ENCODE assay signal across 13 cellular contexts in genomic region chr9:137293482-137294090, GRCh38. TPM values are rescaled to one million over a fixed set of nuclear protein-coding genes. Genes with fewer than 3 reads are reported as not detected.
A peak's percentile ranks its signal among the peaks of the same experiment; 100 is the strongest.
DNase-seq lines count a peak whose midpoint lies in the region; ATAC-seq, FAIRE-seq and TF ChIP-seq lines count a peak whose summit lies in the region.
"Had no signal": no experiment of that assay in that cellular context is flagged by ENCODE, and none has a peak within 500 bp of the region (broad histone marks: within the 10 kb centered on the region; RNA-seq: fewer than 3 reads in every experiment).

No MANE protein-coding gene starts in this region.

- peak overlapping the region; percentile 58 for H2AFZ ChIP-seq in HepG2 (ENCODE audit: low read length)

- POLR2A ChIA-PET in HepG2 (lab: Yijun Ruan, JAX) = interaction anchor here (1.0 to 1.5 kb wide), 4 partner anchors 9 to 53 kb away, joined by 3 to 11 read pairs (median 5); partner anchors contain the start of genes NRARP, TOR4A and TUBB4B

- TF ChIP-seq CTCF in heart left ventricle (IDR thresholded peaks at IDR 0.05) (no peak), HepG2 (CRISPR knock-in tag; IDR thresholded peaks at IDR 0.05) (no peak)

- ATAC-seq in right cardiac atrium = peak in 1 of 2 donors; percentile 0
- ATAC-seq in heart left ventricle = no peak
- 0 out of 3 replicates have a peak, but pooled peaks have one; percentile 2 for ATAC-seq in HepG2
- ATAC-seq in HG03175 (IDR thresholded peaks at IDR 0.05; ENCODE audit: unreplicated experiment) = no peak

- H3K27me3 ChIP-seq in right cardiac atrium (ENCODE audit: control insufficient read depth, insufficient read depth) = no peaks in the 10 kb centered on the region
- H3K27me3 ChIP-seq in heart left ventricle = peaks cover 0 to 46% (median 15%) of the 10 kb centered on the region in 9 donors
- peaks cover 4 to 21% of the 10 kb centered on the region in 2 experiments; a peak in 4 of 5 replicates for H3K27me3 ChIP-seq in HepG2 (ENCODE audit: control insufficient read depth in 1 of 2, insufficient read depth in 2 of 2, low read length in 2 of 2)

- no TSS peak for BruUV-seq in HepG2 (replicated peaks; lab: Mats Ljungman, UMichigan)

- no peak for FAIRE-seq in HepG2 (lab: Jason Lieb, UNC)
- FAIRE-seq: endometrium, H54 had no signal

- in situ Hi-C loops in HepG2 (cut with HindIII; ENCODE audit: extremely low pct_ligation_motif_present, low pct_unique_long_range_greater_than_20kb) = loop anchor here (5.0 kb wide), 1 partner anchor 114 kb away; no protein-coding TSS in a partner anchor

- H3K9me3 ChIP-seq in right cardiac atrium (ENCODE audit: control insufficient read depth, low read length) = no peaks in the 10 kb centered on the region
- H3K9me3 ChIP-seq in heart left ventricle = peaks cover 0 to 3% (median 0%) of the 10 kb centered on the region in 12 donors
- no peaks in the 10 kb centered on the region for H3K9me3 ChIP-seq in HepG2 (ENCODE audit: low read length)

- H3K79me2 ChIP-seq in HepG2 (ENCODE audit: insufficient read depth, low read length) = no peaks in the 10 kb centered on the region

- no peaks in the 10 kb centered on the region for H4K20me1 ChIP-seq in HepG2 (ENCODE audit: insufficient read depth, low read length)

- CTCF ChIA-PET in HepG2 (lab: Yijun Ruan, JAX; ENCODE audit: low intra/inter-chr PET ratio, low total read pairs) = no interaction called here

- no peak overlapping the region for H3K4me3 ChIP-seq in right cardiac atrium (ENCODE audit: low read length)
- no peak overlapping the region for H3K4me3 ChIP-seq in heart left ventricle
- H3K4me3 ChIP-seq in HepG2 (replicated peaks in 1 of 3; ENCODE audit: insufficient read depth in 1 of 3, low read depth in 2 of 3, low read length in 3 of 3) = peak overlapping the region; percentile 47 to 67 (median 55)
- H3K4me3 ChIP-seq: SJCRH30 had no signal

- peak overlapping the region; percentile 80 for H3K4me2 ChIP-seq in HepG2 (ENCODE audit: low read depth, low read length)

- intact Hi-C loops in right cardiac atrium (cut with DNase I) (loop anchor here in 2 of 4 donors (10.0 kb wide), 1 partner anchor 231 kb away; no protein-coding TSS in a partner anchor), heart left ventricle (cut with DNase I) (loop anchor here in 6 of 10 donors (2.0 to 10.0 kb wide), 6 partner anchors 113 to 234 kb away; no protein-coding TSS in a partner anchor), HepG2 (cut with micrococcal nuclease; ENCODE audit: unreplicated experiment) (no loop called here)

- H3K36me3 ChIP-seq in heart left ventricle = no peaks in the 10 kb centered on the region
- H3K36me3 ChIP-seq in HepG2 (replicated peaks in 1 of 2; ENCODE audit: control insufficient read depth in 1 of 2, insufficient read depth in 2 of 2, low read length in 2 of 2) = no peaks in the 10 kb centered on the region
- H3K36me3 ChIP-seq: SJCRH30 had no signal

- peak overlapping the region; percentile 44 for H3K9ac ChIP-seq in HepG2 (ENCODE audit: insufficient read depth, low read depth, low read length)

- TF ChIP-seq POLR2A in heart left ventricle (IDR thresholded peaks at IDR 0.05) = no peak
- TF ChIP-seq POLR2A in HepG2 (IDR thresholded peaks at IDR 0.05; ENCODE audit: insufficient read depth in 1 of 2, low read depth in 2 of 2, low read length in 2 of 2) = no peak

- WGBS in right cardiac atrium = 61% methylated on average over 29 of the region's 29 CpGs
- WGBS in heart left ventricle, 4 donors = 69 to 79% (median 73%) methylated on average over 29 of the region's 29 CpGs
- whole genome bisulfite sequencing in HepG2 (ENCODE audit: low lambda C conversion rate) = 47% methylated on average over 29 of the region's 29 CpGs

- TF ChIP-seq EP300 in HepG2 (IDR thresholded peaks at IDR 0.05; ENCODE audit: low read depth in 2 of 2, low read length in 2 of 2) (no peak), HepG2 (CRISPR knock-in tag; IDR thresholded peaks at IDR 0.05; ENCODE audit: borderline replicate concordance) (no peak)

- no peak overlapping the region for H3K27ac ChIP-seq in right cardiac atrium (ENCODE audit: low read length)
- H3K27ac ChIP-seq in heart left ventricle = no peak overlapping the region
- no peak overlapping the region for H3K27ac ChIP-seq in HepG2 (ENCODE audit: extremely low read length, insufficient read depth, low read length)
- H3K27ac ChIP-seq: SJCRH30 had no signal

- H3K4me1 ChIP-seq in right cardiac atrium (ENCODE audit: control insufficient read depth, insufficient read depth, low read length) (no peaks in the 10 kb centered on the region), heart left ventricle (peaks cover 0 to 45% (median 25%) of the 10 kb centered on the region in 12 donors), HepG2 (ENCODE audit: insufficient read depth, low read length) (peaks cover 59% of the 10 kb centered on the region)

- DNase-seq in right cardiac atrium (peak in 2 of 3 donors; percentile 22 to 31), heart left ventricle (no peak), HepG2 (ENCODE audit: low spot score) (no peak), NCI-H226 (no peak), hepatic stellate cell (ENCODE audit: low spot score) (no peak)
- DNase-seq: activated CD4-positive, alpha-beta memory T cell treated with anti-CD3 and anti-CD28 coated beads, Interleukin-2, amount 10 ng/mL, durations not matched to agents 7 days and 5 days; activated effector memory CD4-positive, alpha-beta T cell treated with Interleukin-2 at 50 U/mL for 16 hours; stimulated activated CD4-positive, alpha-beta T cell treated with anti-CD3 and anti-CD28 coated beads, Interleukin-12 subunit alpha, Interleukin-12 subunit beta, amount 100 ng/mL, for 4 hours had no signal

- TF ChIP-seq RAD21 in HepG2 (CRISPR knock-in tag; IDR thresholded peaks at IDR 0.05) = no peak

RNA-seq across cellular contexts. Expression of gene NRARP, which starts 8.5 kb away (rescaled TPM):
- total RNA-seq in right cardiac atrium (10 to 100 TPM in 1 of 4 donors, 1 to 10 TPM in 3; 4.5 to 14.5 (median 7.9) TPM), heart left ventricle (10 to 100 TPM in 5 of 9 donors, 1 to 10 TPM in 4; 6.4 to 15.8 (median 10.3) TPM), HepG2 (2016; rRNA removed; fragmentation: Illumina TruSeq; extraction: Trizol) (0.14 and 0.22 TPM in 2 replicates)
- polyA plus RNA-seq in right cardiac atrium (4.2 TPM), heart left ventricle (1 to 10 TPM; 1.6 to 4.2 TPM), HepG2 (2011; rRNA removed) (0.46 and 0.73 TPM in 2 replicates)
- total RNA-seq in HepG2 (2016; cell fraction: cytosol; rRNA removed; fragmentation: Illumina TruSeq; extraction: Trizol; ENCODE audit: low read depth) = 0.26 and 0.30 TPM in 2 replicates
- 0.19 and 0.35 TPM in 2 replicates for total RNA-seq in HepG2 (2016; cell fraction: insoluble cytoplasmic fraction; rRNA removed; fragmentation: Illumina TruSeq; extraction: Trizol)
- total RNA-seq in HepG2 (2016; cell fraction: membrane; rRNA removed; fragmentation: Illumina TruSeq; extraction: Trizol) = 0.21 and 0.25 TPM in 2 replicates
- total RNA-seq in HepG2 (2016; cell fraction: nucleus; rRNA removed; fragmentation: Illumina TruSeq; extraction: Trizol) = 0.19 and 0.22 TPM in 2 replicates
- polyA plus RNA-seq in HepG2 (2011; cell fraction: cytosol; rRNA removed) = 0.74 and 1.0 TPM in 2 replicates
- 0.69 and 0.79 TPM in 2 replicates for polyA plus RNA-seq in HepG2 (2011; cell fraction: nucleus; rRNA removed)
- 0.51 and 0.78 TPM in 2 replicates for polyA plus RNA-seq in HepG2 (2012)
- 0.21 and 0.42 TPM in 2 replicates for polyA plus RNA-seq in HepG2 (2016; cell fraction: cytosol; fragmentation: Illumina TruSeq; extraction: Trizol; ENCODE audit: low read depth)
- 0.17 and 0.46 TPM in 2 replicates for polyA plus RNA-seq in HepG2 (2016; cell fraction: insoluble cytoplasmic fraction; fragmentation: Illumina TruSeq; extraction: Trizol; ENCODE audit: low read depth)
- 0.40 and 0.56 TPM in 2 replicates for polyA plus RNA-seq in HepG2 (2016; cell fraction: membrane; fragmentation: Illumina TruSeq; extraction: Trizol; ENCODE audit: low read depth)
- 0.36 and 0.52 TPM in 2 replicates for polyA plus RNA-seq in HepG2 (2016; cell fraction: nucleus; fragmentation: Illumina TruSeq; extraction: Trizol; ENCODE audit: insufficient read depth, low read depth)
- polyA minus RNA-seq in HepG2 (2011; rRNA and poly(A)+ RNA removed; ENCODE audit: low replicate concordance) = 1.0 and 2.0 TPM in 2 replicates
- polyA minus RNA-seq in HepG2 (2011; cell fraction: cytosol; rRNA and poly(A)+ RNA removed) = 0.59 and 0.88 TPM in 2 replicates
- 0.25 TPM in 1 of 2 replicates, not detected in the other for polyA minus RNA-seq in HepG2 (2011; cell fraction: nucleus; rRNA and poly(A)+ RNA removed)

RNA-seq across cellular contexts. Expression of gene TOR4A, which starts 16.1 kb away (rescaled TPM):
- total RNA-seq in right cardiac atrium (10 to 100 TPM; 10.9 to 17.2 (median 13.1) TPM), heart left ventricle (10 to 100 TPM; 14.0 to 46.4 (median 18.5) TPM), HepG2 (2016; rRNA removed; fragmentation: Illumina TruSeq; extraction: Trizol) (7.0 and 14.2 TPM in 2 replicates)
- polyA plus RNA-seq in right cardiac atrium (6.2 TPM), heart left ventricle (10 to 100 TPM in 1 of 2 donors, 1 to 10 TPM in 1; 6.6 to 16.3 TPM), HepG2 (2011; rRNA removed) (11.1 and 16.4 TPM in 2 replicates)
- total RNA-seq in HepG2 (2016; cell fraction: cytosol; rRNA removed; fragmentation: Illumina TruSeq; extraction: Trizol; ENCODE audit: low read depth) = 1.3 and 1.5 TPM in 2 replicates
- 6.7 and 14.2 TPM in 2 replicates for total RNA-seq in HepG2 (2016; cell fraction: insoluble cytoplasmic fraction; rRNA removed; fragmentation: Illumina TruSeq; extraction: Trizol)
- total RNA-seq in HepG2 (2016; cell fraction: membrane; rRNA removed; fragmentation: Illumina TruSeq; extraction: Trizol) = 5.1 and 6.1 TPM in 2 replicates
- total RNA-seq in HepG2 (2016; cell fraction: nucleus; rRNA removed; fragmentation: Illumina TruSeq; extraction: Trizol) = 10.4 and 11.5 TPM in 2 replicates
- polyA plus RNA-seq in HepG2 (2011; cell fraction: cytosol; rRNA removed) = 14.3 and 20.7 TPM in 2 replicates
- 17.2 and 18.2 TPM in 2 replicates for polyA plus RNA-seq in HepG2 (2011; cell fraction: nucleus; rRNA removed)
- 6.6 and 10.2 TPM in 2 replicates for polyA plus RNA-seq in HepG2 (2012)
- polyA plus RNA-seq in HepG2 (2016; cell fraction: cytosol; fragmentation: Illumina TruSeq; extraction: Trizol; ENCODE audit: low read depth) = 1.1 and 1.2 TPM in 2 replicates
- 7.9 and 8.2 TPM in 2 replicates for polyA plus RNA-seq in HepG2 (2016; cell fraction: insoluble cytoplasmic fraction; fragmentation: Illumina TruSeq; extraction: Trizol; ENCODE audit: low read depth)
- 3.0 and 3.1 TPM in 2 replicates for polyA plus RNA-seq in HepG2 (2016; cell fraction: membrane; fragmentation: Illumina TruSeq; extraction: Trizol; ENCODE audit: low read depth)
- 20.6 and 20.8 TPM in 2 replicates for polyA plus RNA-seq in HepG2 (2016; cell fraction: nucleus; fragmentation: Illumina TruSeq; extraction: Trizol; ENCODE audit: insufficient read depth, low read depth)
- polyA minus RNA-seq in HepG2 (2011; rRNA and poly(A)+ RNA removed; ENCODE audit: low replicate concordance) = 13.4 and 50.2 TPM in 2 replicates
- 29.6 and 30.9 TPM in 2 replicates for polyA minus RNA-seq in HepG2 (2011; cell fraction: cytosol; rRNA and poly(A)+ RNA removed)
- polyA minus RNA-seq in HepG2 (2011; cell fraction: nucleus; rRNA and poly(A)+ RNA removed) = 6.3 and 7.8 TPM in 2 replicates

RNA-seq across cellular contexts. Expression of gene NELFB, which starts 38.5 kb away (rescaled TPM):
- total RNA-seq in right cardiac atrium (10 to 100 TPM; 34.8 to 38.6 (median 37.1) TPM), heart left ventricle (10 to 100 TPM; 32.5 to 55.5 (median 38.1) TPM), HepG2 (2016; rRNA removed; fragmentation: Illumina TruSeq; extraction: Trizol) (38.7 and 45.8 TPM in 2 replicates)
- polyA plus RNA-seq in right cardiac atrium (33.8 TPM), heart left ventricle (10 to 100 TPM; 31.4 to 77.8 TPM), HepG2 (2011; rRNA removed) (26.5 and 38.0 TPM in 2 replicates)
- 11.1 and 13.7 TPM in 2 replicates for total RNA-seq in HepG2 (2016; cell fraction: cytosol; rRNA removed; fragmentation: Illumina TruSeq; extraction: Trizol; ENCODE audit: low read depth)
- 33.9 and 46.1 TPM in 2 replicates for total RNA-seq in HepG2 (2016; cell fraction: insoluble cytoplasmic fraction; rRNA removed; fragmentation: Illumina TruSeq; extraction: Trizol)
- total RNA-seq in HepG2 (2016; cell fraction: membrane; rRNA removed; fragmentation: Illumina TruSeq; extraction: Trizol) = 31.9 and 34.1 TPM in 2 replicates
- 19.5 and 22.8 TPM in 2 replicates for total RNA-seq in HepG2 (2016; cell fraction: nucleus; rRNA removed; fragmentation: Illumina TruSeq; extraction: Trizol)
- 31.2 and 47.6 TPM in 2 replicates for polyA plus RNA-seq in HepG2 (2011; cell fraction: cytosol; rRNA removed)
- 58.0 and 66.2 TPM in 2 replicates for polyA plus RNA-seq in HepG2 (2011; cell fraction: nucleus; rRNA removed)
- polyA plus RNA-seq in HepG2 (2012) = 37.0 and 38.0 TPM in 2 replicates
- polyA plus RNA-seq in HepG2 (2016; cell fraction: cytosol; fragmentation: Illumina TruSeq; extraction: Trizol; ENCODE audit: low read depth) = 13.2 and 13.7 TPM in 2 replicates
- 38.8 and 48.5 TPM in 2 replicates for polyA plus RNA-seq in HepG2 (2016; cell fraction: insoluble cytoplasmic fraction; fragmentation: Illumina TruSeq; extraction: Trizol; ENCODE audit: low read depth)
- polyA plus RNA-seq in HepG2 (2016; cell fraction: membrane; fragmentation: Illumina TruSeq; extraction: Trizol; ENCODE audit: low read depth) = 24.3 and 28.9 TPM in 2 replicates
- 40.4 and 45.0 TPM in 2 replicates for polyA plus RNA-seq in HepG2 (2016; cell fraction: nucleus; fragmentation: Illumina TruSeq; extraction: Trizol; ENCODE audit: insufficient read depth, low read depth)
- 63.2 and 70.3 TPM in 2 replicates for polyA minus RNA-seq in HepG2 (2011; rRNA and poly(A)+ RNA removed; ENCODE audit: low replicate concordance)
- polyA minus RNA-seq in HepG2 (2011; cell fraction: cytosol; rRNA and poly(A)+ RNA removed) = 28.7 and 31.0 TPM in 2 replicates
- 10.3 and 11.6 TPM in 2 replicates for polyA minus RNA-seq in HepG2 (2011; cell fraction: nucleus; rRNA and poly(A)+ RNA removed)

RNA-seq across cellular contexts. Expression of gene STPG3, which starts 42.5 kb away (rescaled TPM):
- total RNA-seq in right cardiac atrium = under 1 TPM in 3 of 4 donors, not detected in 1; 0.31 to 0.46 (median 0.32) TPM
- polyA plus RNA-seq in right cardiac atrium = 0.23 TPM
- total RNA-seq in heart left ventricle = under 1 TPM in 2 of 9 donors, not detected in 7; 0.23 to 0.31 TPM
- polyA plus RNA-seq in heart left ventricle = under 1 TPM in 1 of 2 donors, not detected in 1; 0.61 TPM
- not detected in 2 replicates for total RNA-seq in HepG2 (2016; rRNA removed; fragmentation: Illumina TruSeq; extraction: Trizol)
- total RNA-seq in HepG2 (2016; cell fraction: cytosol; rRNA removed; fragmentation: Illumina TruSeq; extraction: Trizol; ENCODE audit: low read depth) = not detected in 2 replicates
- total RNA-seq in HepG2 (2016; cell fraction: insoluble cytoplasmic fraction; rRNA removed; fragmentation: Illumina TruSeq; extraction: Trizol) = not detected in 2 replicates
- total RNA-seq in HepG2 (2016; cell fraction: membrane; rRNA removed; fragmentation: Illumina TruSeq; extraction: Trizol) = not detected in 2 replicates
- total RNA-seq in HepG2 (2016; cell fraction: nucleus; rRNA removed; fragmentation: Illumina TruSeq; extraction: Trizol) = not detected in 2 replicates
- polyA plus RNA-seq in HepG2 (2011; rRNA removed) = not detected in 2 replicates
- not detected in 2 replicates for polyA plus RNA-seq in HepG2 (2011; cell fraction: cytosol; rRNA removed)
- 0.45 and 0.50 TPM in 2 replicates for polyA plus RNA-seq in HepG2 (2011; cell fraction: nucleus; rRNA removed)
- polyA plus RNA-seq in HepG2 (2012) = 0.27 and 0.35 TPM in 2 replicates
- not detected in 2 replicates for polyA plus RNA-seq in HepG2 (2016; cell fraction: cytosol; fragmentation: Illumina TruSeq; extraction: Trizol; ENCODE audit: low read depth)
- polyA plus RNA-seq in HepG2 (2016; cell fraction: insoluble cytoplasmic fraction; fragmentation: Illumina TruSeq; extraction: Trizol; ENCODE audit: low read depth) = not detected in 2 replicates
- polyA plus RNA-seq in HepG2 (2016; cell fraction: membrane; fragmentation: Illumina TruSeq; extraction: Trizol; ENCODE audit: low read depth) = not detected in 2 replicates
- not detected in 2 replicates for polyA plus RNA-seq in HepG2 (2016; cell fraction: nucleus; fragmentation: Illumina TruSeq; extraction: Trizol; ENCODE audit: insufficient read depth, low read depth)
- polyA minus RNA-seq in HepG2 (2011; rRNA and poly(A)+ RNA removed; ENCODE audit: low replicate concordance) = 0.23 TPM in 1 of 2 replicates, not detected in the other
- polyA minus RNA-seq in HepG2 (2011; cell fraction: cytosol; rRNA and poly(A)+ RNA removed) = not detected in 2 replicates
- polyA minus RNA-seq in HepG2 (2011; cell fraction: nucleus; rRNA and poly(A)+ RNA removed) = not detected in 2 replicates
- total RNA-seq: activated CD4-positive, alpha-beta memory T cell treated with anti-CD3 and anti-CD28 coated beads, Interleukin-2, amount 10 ng/mL, durations not matched to agents 7 days and 5 days; lung microvascular endothelial cell; SJCRH30 had no signal

RNA-seq across cellular contexts. Expression of gene TUBB4B, which starts 52.5 kb away (rescaled TPM):
- total RNA-seq in right cardiac atrium (100 to 1,000 TPM; 203 to 461 (median 332) TPM), heart left ventricle (100 to 1,000 TPM; 244 to 769 (median 456) TPM), HepG2 (2016; rRNA removed; fragmentation: Illumina TruSeq; extraction: Trizol) (412 and 481 TPM in 2 replicates)
- polyA plus RNA-seq in right cardiac atrium (591 TPM), heart left ventricle (100 to 1,000 TPM; 705 to 900 TPM), HepG2 (2011; rRNA removed) (182 and 243 TPM in 2 replicates)
- 96.3 and 106 TPM in 2 replicates for total RNA-seq in HepG2 (2016; cell fraction: cytosol; rRNA removed; fragmentation: Illumina TruSeq; extraction: Trizol; ENCODE audit: low read depth)
- 424 and 467 TPM in 2 replicates for total RNA-seq in HepG2 (2016; cell fraction: insoluble cytoplasmic fraction; rRNA removed; fragmentation: Illumina TruSeq; extraction: Trizol)
- total RNA-seq in HepG2 (2016; cell fraction: membrane; rRNA removed; fragmentation: Illumina TruSeq; extraction: Trizol) = 128 TPM in 2 replicates
- 195 and 203 TPM in 2 replicates for total RNA-seq in HepG2 (2016; cell fraction: nucleus; rRNA removed; fragmentation: Illumina TruSeq; extraction: Trizol)
- 251 and 293 TPM in 2 replicates for polyA plus RNA-seq in HepG2 (2011; cell fraction: cytosol; rRNA removed)
- polyA plus RNA-seq in HepG2 (2011; cell fraction: nucleus; rRNA removed) = 210 and 235 TPM in 2 replicates
- polyA plus RNA-seq in HepG2 (2012) = 190 and 205 TPM in 2 replicates
- 115 and 121 TPM in 2 replicates for polyA plus RNA-seq in HepG2 (2016; cell fraction: cytosol; fragmentation: Illumina TruSeq; extraction: Trizol; ENCODE audit: low read depth)
- 587 and 625 TPM in 2 replicates for polyA plus RNA-seq in HepG2 (2016; cell fraction: insoluble cytoplasmic fraction; fragmentation: Illumina TruSeq; extraction: Trizol; ENCODE audit: low read depth)
- polyA plus RNA-seq in HepG2 (2016; cell fraction: membrane; fragmentation: Illumina TruSeq; extraction: Trizol; ENCODE audit: low read depth) = 115 and 122 TPM in 2 replicates
- polyA plus RNA-seq in HepG2 (2016; cell fraction: nucleus; fragmentation: Illumina TruSeq; extraction: Trizol; ENCODE audit: insufficient read depth, low read depth) = 355 and 369 TPM in 2 replicates
- polyA minus RNA-seq in HepG2 (2011; rRNA and poly(A)+ RNA removed; ENCODE audit: low replicate concordance) = 270 and 721 TPM in 2 replicates
- 140 and 144 TPM in 2 replicates for polyA minus RNA-seq in HepG2 (2011; cell fraction: cytosol; rRNA and poly(A)+ RNA removed)
- 74.6 and 75.6 TPM in 2 replicates for polyA minus RNA-seq in HepG2 (2011; cell fraction: nucleus; rRNA and poly(A)+ RNA removed)

Comparison
In these comparisons a context has a peak if more than half of its experiments do, and no peak if none do; other contexts are left out.
1. DNase-seq: peak in right cardiac atrium (2 of 3); none in heart left ventricle (0 of 5), HepG2 (single experiment), NCI-H226 (single experiment) and hepatic stellate cell (single experiment).
2. H3K4me3 ChIP-seq: peak in HepG2 (3 of 3); none in right cardiac atrium (single experiment) and heart left ventricle (0 of 12).